1 cellular context compared by ENCODE assay signal in genomic region chr12:24750263-24750662, GRCh38.
TF ChIP-seq lines count a peak whose summit lies in the region.

No MANE protein-coding gene starts in this region.

TF ChIP-seq in HepG2, 621 proteins besides CTCF, POLR2A, EP300 and RAD21 (continued from another document and continues in another):
- TF ChIP-seq ZBTB2 (CRISPR knock-in tag; IDR thresholded peaks at IDR 0.05; ENCODE audit: low read depth) (no peak), ZNF30 (CRISPR knock-in tag; IDR thresholded peaks at IDR 0.05) (no peak), SALL2 (CRISPR knock-in tag; IDR thresholded peaks at IDR 0.05) (no peak), ZNF382 (CRISPR knock-in tag; IDR thresholded peaks at IDR 0.05; ENCODE audit: borderline replicate concordance) (no peak), ARID2 (CRISPR knock-in tag; IDR thresholded peaks at IDR 0.05; ENCODE audit: borderline replicate concordance) (no peak), ZNF816 (CRISPR knock-in tag; IDR thresholded peaks at IDR 0.05; ENCODE audit: borderline replicate concordance) (no peak), HMGXB4 (CRISPR knock-in tag; IDR thresholded peaks at IDR 0.05; ENCODE audit: borderline replicate concordance in 1 of 2, low read depth in 1 of 2) (no peak), ZNF710 (CRISPR knock-in tag; IDR thresholded peaks at IDR 0.05; ENCODE audit: borderline replicate concordance) (no peak), DMAP1 (CRISPR knock-in tag; IDR thresholded peaks at IDR 0.05) (no peak), WIZ (CRISPR knock-in tag; IDR thresholded peaks at IDR 0.05) (no peak), ZNF350 (CRISPR knock-in tag; IDR thresholded peaks at IDR 0.05; ENCODE audit: borderline replicate concordance, low read depth) (no peak), ZNF670 (CRISPR knock-in tag; IDR thresholded peaks at IDR 0.05; ENCODE audit: borderline replicate concordance) (no peak), TFDP1 (CRISPR knock-in tag; IDR thresholded peaks at IDR 0.05; ENCODE audit: borderline replicate concordance) (no peak), ZHX2 (IDR thresholded peaks at IDR 0.05; ENCODE audit: low read depth) (no peak), ZHX2 (CRISPR knock-in tag; IDR thresholded peaks at IDR 0.05; ENCODE audit: borderline replicate concordance) (no peak), TBP (CRISPR knock-in tag; IDR thresholded peaks at IDR 0.05) (no peak), ZNF879 (CRISPR knock-in tag; IDR thresholded peaks at IDR 0.05) (no peak), ZNF33A (CRISPR knock-in tag; IDR thresholded peaks at IDR 0.05; ENCODE audit: borderline replicate concordance) (no peak), ZNF709 (CRISPR knock-in tag; IDR thresholded peaks at IDR 0.05) (no peak), ZFP1 (CRISPR knock-in tag; IDR thresholded peaks at IDR 0.05) (no peak), IRF9 (CRISPR knock-in tag; IDR thresholded peaks at IDR 0.05; ENCODE audit: borderline replicate concordance) (no peak), SIX4 (CRISPR knock-in tag; IDR thresholded peaks at IDR 0.05) (peak; percentile 41; the same call in 1 of the 2 replicates), XRCC5 (optimal IDR thresholded peaks at IDR 0.05; ENCODE audit: low read length) (no peak), NR3C1 (CRISPR knock-in tag; IDR thresholded peaks at IDR 0.05) (no peak), ZMYM4 (CRISPR knock-in tag; IDR thresholded peaks at IDR 0.05) (no peak), FOXP1 (IDR thresholded peaks at IDR 0.05) (no peak), FOXP1 (CRISPR knock-in tag; IDR thresholded peaks at IDR 0.05) (no peak), MAFK (conservative IDR thresholded peaks at IDR 0.05 in 1 of 2, IDR thresholded peaks at IDR 0.05 in 1 of 2; ENCODE audit: low read length in 2 of 2) (no peak), SRY (CRISPR knock-in tag; IDR thresholded peaks at IDR 0.05) (no peak), ZNF44 (CRISPR knock-in tag; IDR thresholded peaks at IDR 0.05) (no peak), ZNF503 (CRISPR knock-in tag; IDR thresholded peaks at IDR 0.05) (no peak), CEBPZ (IDR thresholded peaks at IDR 0.05; ENCODE audit: low read length) (no peak), BRCA1 (CRISPR knock-in tag; IDR thresholded peaks at IDR 0.05) (no peak), PCBP1 (IDR thresholded peaks at IDR 0.05; ENCODE audit: borderline replicate concordance, low read depth, low read length) (no peak), ZNF639 (CRISPR knock-in tag; conservative IDR thresholded peaks at IDR 0.05) (no peak), GPBP1L1 (CRISPR knock-in tag; IDR thresholded peaks at IDR 0.05) (no peak), TAF15 (IDR thresholded peaks at IDR 0.05; ENCODE audit: low read depth, low read length, poor library complexity, severe bottlenecking) (no peak), TEAD3 (CRISPR knock-in tag; optimal IDR thresholded peaks at IDR 0.05; ENCODE audit: borderline replicate concordance) (peak; percentile 77), TAF1 (CRISPR knock-in tag; IDR thresholded peaks at IDR 0.05) (0 out of 2 replicates have a peak, but pooled peaks have one; percentile 21), ZFP36 (IDR thresholded peaks at IDR 0.05; ENCODE audit: borderline replicate concordance, low read depth, low read length, partially characterized antibody) (no peak), AGO2 (optimal IDR thresholded peaks at IDR 0.05; ENCODE audit: low read depth, low read length) (no peak)
